25 cellular contexts compared by ENCODE assay signal in the genomic region with DNA sequence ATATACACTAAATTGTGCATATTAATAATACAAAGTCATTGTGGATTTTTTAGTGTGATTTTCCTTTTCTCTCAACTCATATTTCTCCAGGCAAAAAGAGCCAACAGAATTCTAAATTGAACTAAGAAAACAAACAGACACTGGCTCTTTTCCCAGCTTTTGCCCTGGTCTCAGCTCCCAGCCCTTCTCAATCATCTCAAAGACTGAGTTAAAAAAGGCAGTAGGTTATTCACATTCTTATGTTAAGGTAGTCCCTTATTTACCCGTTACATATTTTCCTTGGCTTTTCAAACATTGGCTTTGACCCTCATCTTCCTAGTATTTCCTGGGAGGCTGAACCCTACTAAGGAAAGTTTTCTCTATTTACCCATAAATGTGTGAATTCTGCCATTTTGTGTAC.
DNase-seq lines count a peak whose midpoint lies in the region; ATAC-seq and TF ChIP-seq lines count a peak whose summit lies in the region.
"Had no signal": no experiment of that assay in that cellular context is flagged by ENCODE, and none has a peak within 500 bp of the region (broad histone marks: within the 10 kb centered on the region; RNA-seq: fewer than 3 reads in every experiment).

No MANE protein-coding gene starts in this region.

- ATAC-seq in GM19397 (IDR thresholded peaks at IDR 0.05; ENCODE audit: unreplicated experiment), result no peak
- ATAC-seq: activated CD8-positive, alpha-beta memory T cell treated with anti-CD3 and anti-CD28 coated beads, Interleukin-2, amount 10 ng/mL, durations not matched to agents 7 days and 5 days; GM23338; left cardiac atrium; Panc1; sciatic nerve; stimulated activated memory B cell treated with anti-CD40 and anti-IgM and Interleukin-4, amounts not matched to agents 10 μg/mL and 1 μg/mL and 100 μg/mL, for 72 hours; T-cell had no signal

- TF ChIP-seq CTCF in astrocyte of the spinal cord (IDR thresholded peaks at IDR 0.05; ENCODE audit: low read depth, low read length) (no peak), fibroblast of the aortic adventitia (IDR thresholded peaks at IDR 0.05; ENCODE audit: insufficient read depth, low read length) (no peak)

- in situ Hi-C loops in astrocyte of the spinal cord (cut with HindIII; ENCODE audit: low sequenced_read_pairs), result no loop called here

- DNase-seq in NCI-H460 (ENCODE audit: extremely low read depth, low read depth) (peak; percentile 65), astrocyte of the spinal cord (ENCODE audit: low read depth, low spot score) (peak; percentile 75), fibroblast of the aortic adventitia (ENCODE audit: low read depth) (peak; percentile 39), superior temporal gyrus (ENCODE audit: extremely low spot score) (peak; percentile 34), SIG-M5 treated with dmso at 0.1 percent for 504 hours (lab: John Stamatoyannopoulos, UW; ENCODE audit: unreplicated experiment) (no peak)
- DNase-seq in activated T-cell treated with anti-CD3 and anti-CD28 coated beads, Interleukin-2, amount 50 U/mL, for 1 hour, result no peak
- DNase-seq: activated B cell treated with CpG ODN at 0.5 μM for 24 hours; activated CD4-positive, alpha-beta T cell treated with anti-CD3 and anti-CD28 coated beads, Interleukin-2, amount 50 U/mL, for 1 hour; activated CD8-positive, alpha-beta memory T cell treated with anti-CD3 and anti-CD28 coated beads, Interleukin-2, amount 10 ng/mL, durations not matched to agents 7 days and 5 days; activated naive CD4-positive, alpha-beta T cell treated with Interleukin-2 at 50 U/mL for 16 hours; adrenal gland; left cardiac atrium; NCI-H187 treated with DMSO at 0.1 percent for 48 hours; NCI-H2171 treated with DMSO at 0.1 percent for 48 hours; NCI-H526; SHP77 treated with DMSO at 0.1 percent for 48 hours; stimulated activated CD4-positive, alpha-beta T cell treated with anti-CD3 and anti-CD28 coated beads, Interleukin-4, amount 100 ng/mL, for 4 hours; T-cell had no signal

- H3K4me3 ChIP-seq in astrocyte of the spinal cord (ENCODE audit: low read depth, low read length), result no peak overlapping the region
- no peak overlapping the region for H3K4me3 ChIP-seq in fibroblast of the aortic adventitia (ENCODE audit: low read depth, low read length)
- H3K4me3 ChIP-seq: adrenal gland, cardiac muscle cell, GM23338, suprapubic skin had no signal

Comparison
In these comparisons a context has a peak if more than half of its experiments do, and no peak if none do; other contexts are left out.
1. DNase-seq: peak in NCI-H460 (single experiment), astrocyte of the spinal cord (single experiment), fibroblast of the aortic adventitia (single experiment) and superior temporal gyrus (single experiment); none in activated T-cell treated with anti-CD3 and anti-CD28 coated beads, Interleukin-2, amount 50 U/mL, for 1 hour (single experiment) and SIG-M5 treated with dmso at 0.1 percent for 504 hours (single experiment).